ENCODE assay signal across 8 cellular contexts in the genomic region with DNA sequence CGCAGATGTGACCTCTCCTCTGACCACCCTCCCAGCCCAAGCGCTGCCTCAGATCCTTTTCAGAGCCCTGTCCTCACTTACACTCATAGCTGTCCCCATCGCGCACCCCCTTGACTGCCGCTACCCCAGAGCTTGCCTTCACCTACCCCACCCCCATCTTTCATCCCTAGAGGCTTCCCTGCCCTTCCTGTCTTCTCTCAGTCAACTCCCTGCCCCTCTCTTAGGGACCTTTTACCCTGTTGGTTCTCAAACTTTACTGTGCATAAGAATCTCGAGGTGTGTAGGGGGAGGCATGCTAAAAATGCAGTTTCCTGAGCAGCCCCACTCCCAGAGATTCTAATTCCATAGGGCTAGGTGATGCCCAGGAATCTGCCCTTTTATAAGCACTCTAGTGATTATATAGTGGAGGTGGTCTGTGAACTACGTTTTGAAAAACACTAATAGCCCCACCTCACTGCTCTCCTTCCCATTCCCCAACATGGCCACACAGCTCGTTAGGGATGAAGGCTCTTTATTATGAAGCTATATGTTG. TPM values are rescaled to one million over a fixed set of nuclear protein-coding genes. Genes with fewer than 3 reads are reported as not detected.
A peak's percentile ranks its signal among the peaks of the same experiment; 100 is the strongest.
DNase-seq lines count a peak whose midpoint lies in the region; ATAC-seq and TF ChIP-seq lines count a peak whose summit lies in the region.

No MANE protein-coding gene starts in this region.

- H3K36me3 Mint-ChIP-seq in neural progenitor cell = peaks cover 4% of the 10 kb centered on the region

- H3K27me3 ChIP-seq in ectodermal cell (ENCODE audit: control insufficient read depth, insufficient read depth, low read length, poor library complexity, severe bottlenecking) (no peaks in the 10 kb centered on the region), neural progenitor cell (peaks cover 12% of the 10 kb centered on the region)

- peak overlapping the region; percentile 97 for H3K4me3 Mint-ChIP-seq in neural progenitor cell

- peaks cover 15% of the 10 kb centered on the region for H4K20me1 ChIP-seq in neural progenitor cell (ENCODE audit: low read depth)

- H3K4me3 ChIP-seq in NB4 (ENCODE audit: low read depth, low read length) = peak overlapping the region; percentile 97
- H3K4me3 ChIP-seq in ectodermal cell (ENCODE audit: insufficient read depth, low read depth, low read length) = peak overlapping the region; percentile 99
- H3K4me3 ChIP-seq in neural progenitor cell = peak overlapping the region; percentile 75

- no peak for TF ChIP-seq POLR2A in NB4 (IDR thresholded peaks at IDR 0.05; ENCODE audit: extremely low read depth, insufficient read length)

- H3K27ac ChIP-seq in ectodermal cell (ENCODE audit: insufficient read depth, low read depth, low read length, poor library complexity, severe bottlenecking) (peak overlapping the region; percentile 95), neural progenitor cell (peak overlapping the region; percentile 97)

- H3K4me2 ChIP-seq in neural progenitor cell = peak overlapping the region; percentile 84

- DNase-seq in NB4 (ENCODE audit: low read depth) (no peak), neural progenitor cell (ENCODE audit: low spot score) (no peak), Kasumi-1 (lab: John Stamatoyannopoulos, UW) (no peak), HuH-7 (ENCODE audit: low spot score) (no peak), UCSD-AML1 (lab: John Stamatoyannopoulos, UW; ENCODE audit: unreplicated experiment) (no peak)

- peak overlapping the region; percentile 98 for H3K27ac Mint-ChIP-seq in neural progenitor cell

- H2AFZ ChIP-seq in neural progenitor cell (replicated peaks) = no peak overlapping the region

- no peaks in the 10 kb centered on the region for H3K9me3 ChIP-seq in ectodermal cell (ENCODE audit: control insufficient read depth, low read length)
- H3K9me3 ChIP-seq in neural progenitor cell (ENCODE audit: low read depth) = no peaks in the 10 kb centered on the region

- TF ChIP-seq CTCF in NB4 (IDR thresholded peaks at IDR 0.05; ENCODE audit: low read depth, low read length) (no peak), neural progenitor cell (IDR thresholded peaks at IDR 0.05) (no peak)

- 0 to 6% methylated on average over 6 to 7 of the region's 8 CpGs for WGBS in ectodermal cell, 2 experiments

- H3F3A ChIP-seq in neural progenitor cell (ENCODE audit: low read depth) = no peaks in the 10 kb centered on the region

- H3K4me1 ChIP-seq in ectodermal cell (ENCODE audit: control insufficient read depth, insufficient read depth, low read length) (peaks cover 4% of the 10 kb centered on the region), neural progenitor cell (peaks cover 12% of the 10 kb centered on the region)

- ATAC-seq in GM21381 (IDR thresholded peaks at IDR 0.05; ENCODE audit: unreplicated experiment) = peak; percentile 6
- ATAC-seq in HG03469 (IDR thresholded peaks at IDR 0.05; ENCODE audit: unreplicated experiment) = no peak

- H3K79me2 ChIP-seq in neural progenitor cell (ENCODE audit: low read depth) = peaks cover 56% of the 10 kb centered on the region

- peaks cover 24% of the 10 kb centered on the region for H3K4me1 Mint-ChIP-seq in neural progenitor cell

- no peaks in the 10 kb centered on the region for H3K9me3 Mint-ChIP-seq in neural progenitor cell

- H3K27me3 Mint-ChIP-seq in neural progenitor cell (ENCODE audit: insufficient read depth, low read depth) = no peaks in the 10 kb centered on the region

- H3K36me3 ChIP-seq in ectodermal cell (ENCODE audit: control insufficient read depth, insufficient read depth, low read length) = no peaks in the 10 kb centered on the region
- no peaks in the 10 kb centered on the region for H3K36me3 ChIP-seq in neural progenitor cell

- H3K9ac ChIP-seq in neural progenitor cell = peak overlapping the region; percentile 94

RNA-seq across cellular contexts. Expression of a gene that starts 0.7 kb away (rescaled TPM):
- 57.9 TPM for polyA plus RNA-seq in ectodermal cell (2013, experiment 1 of 4)
- polyA plus RNA-seq in ectodermal cell (2013, experiment 2 of 4) = 62.9 TPM
- 41.5 TPM for polyA plus RNA-seq in ectodermal cell (2013, experiment 3 of 4)
- 47.3 TPM for polyA plus RNA-seq in ectodermal cell (2013, experiment 4 of 4)
- total RNA-seq in neural progenitor cell (ENCODE audit: low replicate concordance) = 27.9 and 41.7 TPM in 2 replicates

RNA-seq across cellular contexts. Expression of a gene that starts 58.2 kb away (rescaled TPM):
- polyA plus RNA-seq in ectodermal cell (2013, experiment 1 of 4) = not detected
- 0.27 TPM for polyA plus RNA-seq in ectodermal cell (2013, experiment 2 of 4)
- 0.27 TPM for polyA plus RNA-seq in ectodermal cell (2013, experiment 3 of 4)
- polyA plus RNA-seq in ectodermal cell (2013, experiment 4 of 4) = 0.12 TPM
- total RNA-seq in neural progenitor cell (ENCODE audit: low replicate concordance) = not detected in 2 replicates
